In the genomic region with DNA sequence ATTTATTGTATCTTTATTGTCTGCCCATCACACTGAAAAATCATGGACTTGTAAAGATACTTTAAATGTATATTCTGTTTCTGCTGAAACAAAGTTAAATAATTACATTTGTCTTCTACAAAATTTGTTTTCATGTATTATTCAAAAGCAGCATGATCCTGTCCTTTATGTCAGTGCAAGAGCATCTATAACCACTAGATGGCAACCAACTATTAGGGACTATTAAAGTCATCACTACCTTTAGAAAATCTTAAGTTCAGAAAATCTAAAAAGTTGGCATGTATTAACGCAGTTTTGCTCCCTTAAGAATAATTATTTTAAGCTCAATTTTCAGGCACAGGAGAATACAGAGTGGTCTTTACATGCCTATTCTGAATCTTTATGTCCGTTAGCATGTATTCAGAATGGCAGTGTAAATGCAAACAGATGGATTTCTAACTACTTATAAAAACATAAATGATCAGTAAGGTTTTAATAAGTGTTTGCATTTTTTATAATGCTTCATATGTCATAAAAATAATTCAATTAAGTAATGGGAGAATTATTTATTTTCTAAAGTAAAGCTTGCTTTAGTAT, we compare ENCODE assay signal across 8 cellular contexts. TPM values are rescaled to one million over a fixed set of nuclear protein-coding genes. Genes with fewer than 3 reads are reported as not detected.
DNase-seq lines count a peak whose midpoint lies in the region; ATAC-seq and TF ChIP-seq lines count a peak whose summit lies in the region.

No MANE protein-coding gene starts in this region.

- H4K8ac ChIP-seq in mesendoderm (ENCODE audit: low read depth, low read length) = no peak overlapping the region

- H2AK5ac ChIP-seq in mesendoderm (ENCODE audit: low read length) = no peak overlapping the region

- no CpG with 5 or more reads among the region's 2 CpGs for WGBS in mesendoderm (ENCODE audit: extremely low coverage, insufficient coverage, low lambda C conversion rate)

- H3K36me3 ChIP-seq in OCI-LY1 (ENCODE audit: insufficient read depth, low read length) (peaks cover 25% of the 10 kb centered on the region; the same call in 1 of the 2 replicates), mesendoderm (ENCODE audit: control insufficient read depth, insufficient read depth, low read length) (no peaks in the 10 kb centered on the region), H7 (replicated peaks; ENCODE audit: control insufficient read depth, insufficient read depth, low read length) (no peaks in the 10 kb centered on the region; the same call in none of the 2 replicates)

- CTCF ChIA-PET in activated CD4-positive, alpha-beta T cell treated with anti-CD3 and anti-CD28 coated beads, Interleukin-2, amount 10 ng/mL, durations not matched to agents 7 days and 5 days (lab: Charles Lee) = no interaction called here

- peaks cover 27% of the 10 kb centered on the region for H3K4me1 Mint-ChIP-seq in activated CD4-positive, alpha-beta T cell treated with anti-CD3 and anti-CD28 coated beads, Interleukin-2, amount 10 ng/mL, durations not matched to agents 7 days and 5 days

- no peaks in the 10 kb centered on the region for H3F3A ChIP-seq in OCI-LY1 (ENCODE audit: insufficient read depth, low read length)

- no peak overlapping the region for H2BK15ac ChIP-seq in mesendoderm (replicated peaks; ENCODE audit: low read depth)

- no peak overlapping the region for H3K4ac ChIP-seq in mesendoderm (ENCODE audit: low read depth, low read length)

- peaks cover 4% of the 10 kb centered on the region for H3K9me3 Mint-ChIP-seq in activated CD4-positive, alpha-beta T cell treated with anti-CD3 and anti-CD28 coated beads, Interleukin-2, amount 10 ng/mL, durations not matched to agents 7 days and 5 days

- H3K79me1 ChIP-seq in mesendoderm (ENCODE audit: low read length) = peaks cover 2% of the 10 kb centered on the region

- H3K18ac ChIP-seq in mesendoderm (ENCODE audit: low read length) = no peak overlapping the region

- DNase-seq in DMS153 treated with DMSO at 0.1 percent for 48 hours (lab: John Stamatoyannopoulos, UW; ENCODE audit: unreplicated experiment) (peak; percentile 62), dermis microvascular lymphatic vessel endothelial cell (ENCODE audit: low read depth in 2 of 2) (peak; percentile 47 to 68), mesendoderm (peak; percentile 56), H7 (no peak)
- DNase-seq in activated CD4-positive, alpha-beta T cell treated with anti-CD3 and anti-CD28 coated beads, Interleukin-2, amount 10 ng/mL, durations not matched to agents 7 days and 5 days = no peak

- ATAC-seq in GM19328 (IDR thresholded peaks at IDR 0.05; ENCODE audit: unreplicated experiment) (peak; percentile 83), HG03342 (IDR thresholded peaks at IDR 0.05; ENCODE audit: unreplicated experiment) (peak; percentile 63)

- H3K56ac ChIP-seq in mesendoderm (ENCODE audit: low read length) = no peak overlapping the region

- no peak overlapping the region for H2BK120ac ChIP-seq in mesendoderm (ENCODE audit: low read depth, low read length)

- no peaks in the 10 kb centered on the region for H3K9me2 ChIP-seq in OCI-LY1 (ENCODE audit: low read depth, low read length)

- no peak overlapping the region for H2BK5ac ChIP-seq in mesendoderm (ENCODE audit: low read length)

- H3K27me3 ChIP-seq in OCI-LY1 (ENCODE audit: insufficient read depth, low read length) (no peaks in the 10 kb centered on the region), mesendoderm (ENCODE audit: insufficient read depth, low read length, poor library complexity) (no peaks in the 10 kb centered on the region), H7 (ENCODE audit: control insufficient read depth, insufficient read depth, low read length) (no peaks in the 10 kb centered on the region)

- peak; percentile 77 for TF ChIP-seq CTCF in OCI-LY1 (IDR thresholded peaks at IDR 0.05; ENCODE audit: low read length)

- H3K4me1 ChIP-seq in OCI-LY1 (ENCODE audit: insufficient read depth, low read length, severe bottlenecking) (peaks cover 3% of the 10 kb centered on the region), mesendoderm (ENCODE audit: control insufficient read depth, low read depth, low read length) (no peaks in the 10 kb centered on the region)

- H3K4me2 ChIP-seq in OCI-LY1 (ENCODE audit: low read length) = no peak overlapping the region
- no peak overlapping the region for H3K4me2 ChIP-seq in mesendoderm (ENCODE audit: low read length)

- H3K27me3 Mint-ChIP-seq in activated CD4-positive, alpha-beta T cell treated with anti-CD3 and anti-CD28 coated beads, Interleukin-2, amount 10 ng/mL, durations not matched to agents 7 days and 5 days = no peaks in the 10 kb centered on the region

- no peaks in the 10 kb centered on the region for H3K9me3 ChIP-seq in OCI-LY1 (ENCODE audit: low read length)

- peaks cover 15% of the 10 kb centered on the region for H3K79me2 ChIP-seq in OCI-LY1 (ENCODE audit: insufficient read depth, low read length)
- peaks cover 4% of the 10 kb centered on the region for H3K79me2 ChIP-seq in mesendoderm (ENCODE audit: control insufficient read depth, insufficient read depth, low read length)

- H3K4me3 Mint-ChIP-seq in activated CD4-positive, alpha-beta T cell treated with anti-CD3 and anti-CD28 coated beads, Interleukin-2, amount 10 ng/mL, durations not matched to agents 7 days and 5 days = no peak overlapping the region

- no peak overlapping the region for H4K5ac ChIP-seq in mesendoderm (ENCODE audit: low read length)

- peaks cover 23% of the 10 kb centered on the region for H3K36me3 Mint-ChIP-seq in activated CD4-positive, alpha-beta T cell treated with anti-CD3 and anti-CD28 coated beads, Interleukin-2, amount 10 ng/mL, durations not matched to agents 7 days and 5 days (ENCODE audit: low read depth)

- H3K27ac Mint-ChIP-seq in activated CD4-positive, alpha-beta T cell treated with anti-CD3 and anti-CD28 coated beads, Interleukin-2, amount 10 ng/mL, durations not matched to agents 7 days and 5 days = no peak overlapping the region

- H3K9ac ChIP-seq in OCI-LY1 (ENCODE audit: low read length) (no peak overlapping the region), mesendoderm (ENCODE audit: low read length) (no peak overlapping the region)

- no peak overlapping the region for H3K23ac ChIP-seq in mesendoderm (ENCODE audit: low read length)

- POLR2A ChIA-PET in activated CD4-positive, alpha-beta T cell treated with anti-CD3 and anti-CD28 coated beads, Interleukin-2, amount 10 ng/mL, durations not matched to agents 7 days and 5 days (lab: Charles Lee) = no interaction called here

- H3K4me3 ChIP-seq in OCI-LY1 (ENCODE audit: low read depth, low read length, poor library complexity, severe bottlenecking) (no peak overlapping the region), mesendoderm (ENCODE audit: low read length) (no peak overlapping the region), H7 (ENCODE audit: insufficient read depth, low read depth, low read length) (no peak overlapping the region)

- no peak overlapping the region for H3K27ac ChIP-seq in OCI-LY1 (ENCODE audit: low read depth, low read length, poor library complexity, severe bottlenecking)
- H3K27ac ChIP-seq in mesendoderm (ENCODE audit: low read depth, low read length) = no peak overlapping the region

- H2AFZ ChIP-seq in OCI-LY1 (ENCODE audit: low read length) = no peak overlapping the region

- H4K20me1 ChIP-seq in OCI-LY1 (ENCODE audit: insufficient read depth, low read length) = no peaks in the 10 kb centered on the region

RNA-seq across cellular contexts. Expression of gene TMEM30A, which starts 17.8 kb away (rescaled TPM):
- total RNA-seq in dermis microvascular lymphatic vessel endothelial cell = 121 and 147 TPM in 2 replicates
- 28.7 TPM for polyA plus RNA-seq in mesendoderm (2013, experiment 1 of 2)
- 27.8 TPM for polyA plus RNA-seq in mesendoderm (2013, experiment 2 of 2)
- total RNA-seq in H7 (2014; rRNA removed; shearing (Covaris generic)) = 33.0 and 45.1 TPM in 2 replicates
- total RNA-seq in activated CD4-positive, alpha-beta T cell treated with anti-CD3 and anti-CD28 coated beads, Interleukin-2, amount 10 ng/mL, durations not matched to agents 7 days and 5 days = 10 to 100 TPM; 69.7 to 70.2 TPM

RNA-seq across cellular contexts. Expression of gene COX7A2, which starts 23.2 kb away (rescaled TPM):
- 102 and 170 TPM in 2 replicates for total RNA-seq in dermis microvascular lymphatic vessel endothelial cell
- 938 TPM for polyA plus RNA-seq in mesendoderm (2013, experiment 1 of 2)
- polyA plus RNA-seq in mesendoderm (2013, experiment 2 of 2) = 911 TPM
- total RNA-seq in H7 (2014; rRNA removed; shearing (Covaris generic)) = 282 and 292 TPM in 2 replicates
- 100 to 1,000 TPM; 397 to 403 TPM for total RNA-seq in activated CD4-positive, alpha-beta T cell treated with anti-CD3 and anti-CD28 coated beads, Interleukin-2, amount 10 ng/mL, durations not matched to agents 7 days and 5 days

Comparison
In these comparisons a context has a peak if more than half of its experiments do, and no peak if none do; other contexts are left out.
1. DNase-seq: peak in DMS153 treated with DMSO at 0.1 percent for 48 hours (single experiment), dermis microvascular lymphatic vessel endothelial cell (2 of 2) and mesendoderm (single experiment); none in H7 (single experiment) and activated CD4-positive, alpha-beta T cell treated with anti-CD3 and anti-CD28 coated beads, Interleukin-2, amount 10 ng/mL, durations not matched to agents 7 days and 5 days (single experiment).